ENCODE assay signal across 31 cellular contexts in the genomic region with DNA sequence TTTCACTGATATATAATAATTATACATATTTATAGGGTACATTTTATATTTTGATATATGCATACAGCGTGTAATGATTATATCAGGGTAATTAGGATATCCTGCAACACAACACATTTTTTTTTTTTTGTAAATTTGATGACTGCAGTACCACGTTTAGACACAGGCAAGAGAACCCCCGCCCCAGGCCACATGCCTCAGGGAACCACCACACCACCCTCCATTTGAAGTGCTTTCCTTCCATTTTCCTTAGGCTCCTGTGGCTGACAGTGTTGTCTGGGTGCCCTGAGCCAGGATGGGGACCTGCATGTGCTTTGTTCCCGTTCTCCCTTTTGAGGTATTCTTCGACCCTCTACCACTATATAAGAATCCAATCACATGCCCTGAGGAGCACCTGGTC.
"Had no signal": no experiment of that assay in that cellular context is flagged by ENCODE, and none has a peak within 500 bp of the region (broad histone marks: within the 10 kb centered on the region; RNA-seq: fewer than 3 reads in every experiment).

No MANE protein-coding gene starts in this region.

- ATAC-seq: activated naive CD4-positive, alpha-beta T cell treated with anti-CD3 and anti-CD28 coated beads, Interleukin-2, amount 50 U/mL, for 72 hours; activated T-cell treated with anti-CD3 and anti-CD28 coated beads, Interleukin-2, amount 50 U/mL, for 72 hours; foreskin keratinocyte; gastrocnemius medialis; heart left ventricle; T-helper 17 cell; WTC11 had no signal

- H3K9me3 ChIP-seq: ascending aorta, breast epithelium, colonic mucosa, esophagus muscularis mucosa, gastrocnemius medialis, heart left ventricle had no signal

- H3K27ac ChIP-seq: ascending aorta, breast epithelium, cardiac muscle cell, colonic mucosa, esophagus muscularis mucosa, foreskin keratinocyte, gastrocnemius medialis, heart left ventricle, VCaP had no signal

- H3K36me3 ChIP-seq: ascending aorta, breast epithelium, cardiac muscle cell, colonic mucosa, esophagus muscularis mucosa, gastrocnemius medialis, heart left ventricle had no signal

- H3K4me1 ChIP-seq: ascending aorta, breast epithelium, colonic mucosa, esophagus muscularis mucosa, foreskin keratinocyte, gastrocnemius medialis, heart left ventricle had no signal

- DNase-seq: activated CD4-positive, alpha-beta memory T cell treated with anti-CD3 and anti-CD28 coated beads, Interleukin-2, amount 10 ng/mL, durations not matched to agents 7 days and 5 days; activated CD4-positive, alpha-beta T cell treated with anti-CD3 and anti-CD28 coated beads for 1 hour; activated CD4-positive, alpha-beta T cell treated with anti-CD3 and anti-CD28 coated beads for 4 hours; activated CD4-positive, alpha-beta T cell treated with anti-CD3 and anti-CD28 coated beads, Interleukin-2, amount 10 ng/mL, durations not matched to agents 7 days and 5 days; activated CD4-positive, alpha-beta T cell treated with anti-CD3 and anti-CD28 coated beads, Interleukin-2, amount 50 U/mL, for 4 hours; activated CD8-positive, alpha-beta memory T cell treated with anti-CD3 and anti-CD28 coated beads, Interleukin-2, amount 50 U/mL, for 48 hours; activated gamma-delta T cell; activated naive CD4-positive, alpha-beta T cell; activated naive CD4-positive, alpha-beta T cell treated with anti-CD3 and anti-CD28 coated beads, Interleukin-2, amount 10 ng/mL, durations not matched to agents 7 days and 5 days; activated naive CD8-positive, alpha-beta T cell treated with anti-CD3 and anti-CD28 coated beads, Interleukin-2, amount 10 ng/mL, durations not matched to agents 7 days and 5 days; activated T-cell treated with anti-CD3 and anti-CD28 coated beads for 4 hours; activated T-cell treated with anti-CD3 and anti-CD28 coated beads, Interleukin-2, amount 50 U/mL, for 24 hours; activated T-cell treated with anti-CD3 and anti-CD28 coated beads, Interleukin-2, amount 50 U/mL, for 72 hours; central memory CD4-positive, alpha-beta T cell; cerebellar nuclear complex; colonic mucosa; effector CD8-positive, alpha-beta T cell; erythroblast; foreskin keratinocyte; gastrocnemius medialis; glutamatergic neuron; heart left ventricle; T-helper 17 cell; T1000 had no signal

- H3K27me3 ChIP-seq: ascending aorta, breast epithelium, cardiac muscle cell, colonic mucosa, esophagus muscularis mucosa, gastrocnemius medialis, heart left ventricle had no signal

- H3K4me3 ChIP-seq: ascending aorta, breast epithelium, cardiac muscle cell, colonic mucosa, esophagus muscularis mucosa, gastrocnemius medialis, heart left ventricle had no signal
